1 cellular context compared by ENCODE assay signal in genomic region chr13:29471551-29471950, GRCh38.
TF ChIP-seq lines count a peak whose summit lies in the region.

No MANE protein-coding gene starts in this region.

TF ChIP-seq in IMR-90, 13 proteins besides CTCF, POLR2A, EP300 and RAD21 (continued from another document):
- no peak for TF ChIP-seq ELK1 (IDR thresholded peaks at IDR 0.05; ENCODE audit: borderline replicate concordance, low read depth, low read length)
- TF ChIP-seq CHD1 (IDR thresholded peaks at IDR 0.05; ENCODE audit: low read depth, low read length) = no peak
TF ChIP-seq in IMR-90: peak in this region for 0.
